Comparison of ENCODE assay signal across 12 cellular contexts in the genomic region with DNA sequence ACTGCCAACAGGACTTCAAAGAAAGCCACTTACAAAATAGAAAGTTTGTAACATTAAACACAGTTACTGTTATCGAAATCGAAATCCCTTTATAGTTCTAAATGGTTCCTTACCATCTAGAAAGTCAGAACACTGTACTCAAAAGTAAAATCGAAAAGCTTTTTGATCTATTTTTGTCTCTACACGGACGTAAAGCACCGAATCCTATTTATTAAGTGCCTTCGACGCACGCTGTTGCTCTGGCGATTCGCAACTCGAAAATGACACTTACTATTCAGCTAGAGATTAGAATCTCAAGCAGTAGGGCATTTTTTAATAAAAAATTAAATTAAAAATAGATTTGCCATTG.
A peak's percentile ranks its signal among the peaks of the same experiment; 100 is the strongest.
DNase-seq lines count a peak whose midpoint lies in the region; ATAC-seq lines count a peak whose summit lies in the region.
"Had no signal": no experiment of that assay in that cellular context is flagged by ENCODE, and none has a peak within 500 bp of the region (broad histone marks: within the 10 kb centered on the region; RNA-seq: fewer than 3 reads in every experiment).

No MANE protein-coding gene starts in this region.

- H3K79me2 ChIP-seq in mesendoderm (ENCODE audit: control insufficient read depth, insufficient read depth, low read length): peaks cover 27% of the 10 kb centered on the region

- H2AK5ac ChIP-seq in mesendoderm (ENCODE audit: low read length): no peak overlapping the region

- H3K56ac ChIP-seq in mesendoderm (ENCODE audit: low read length): no peak overlapping the region

- peak overlapping the region; percentile 26 for H3K9ac ChIP-seq in iPS-15b (ENCODE audit: low read depth, low read length)
- no peak overlapping the region for H3K9ac ChIP-seq in mesendoderm (ENCODE audit: low read length)

- H3K79me1 ChIP-seq in mesendoderm (ENCODE audit: low read length): peaks cover 5% of the 10 kb centered on the region

- H3K4me3 ChIP-seq in iPS-15b (ENCODE audit: low read depth, low read length) (no peak overlapping the region), mesendoderm (ENCODE audit: low read length) (no peak overlapping the region)
- H3K4me3 ChIP-seq: esophagus muscularis mucosa had no signal

- DNase-seq in cerebellar cortex (ENCODE audit: low spot score) (no peak), mesendoderm (no peak), posterior vena cava (ENCODE audit: low spot score) (no peak)
- DNase-seq: activated effector memory CD4-positive, alpha-beta T cell treated with Interleukin-2 at 50 U/mL for 16 hours; NCI-H1048 had no signal

- no peak overlapping the region for H3K27ac ChIP-seq in mesendoderm (ENCODE audit: low read depth, low read length)
- H3K27ac ChIP-seq: esophagus muscularis mucosa, VCaP had no signal

- H3K4ac ChIP-seq in mesendoderm (ENCODE audit: low read depth, low read length): no peak overlapping the region

- H3K23ac ChIP-seq in mesendoderm (ENCODE audit: low read length): no peak overlapping the region

- H4K8ac ChIP-seq in mesendoderm (ENCODE audit: low read depth, low read length): no peak overlapping the region

- H3K4me2 ChIP-seq in mesendoderm (ENCODE audit: low read length): no peak overlapping the region

- ATAC-seq in GM18517 (IDR thresholded peaks at IDR 0.05; ENCODE audit: unreplicated experiment) (peak; percentile 62), GM21717 (IDR thresholded peaks at IDR 0.05; ENCODE audit: unreplicated experiment) (peak; percentile 53), HG03442 (IDR thresholded peaks at IDR 0.05; ENCODE audit: unreplicated experiment) (peak; percentile 42), GM21381 (IDR thresholded peaks at IDR 0.05; ENCODE audit: unreplicated experiment) (no peak)

- no peak overlapping the region for H2BK5ac ChIP-seq in mesendoderm (ENCODE audit: low read length)

- H2BK15ac ChIP-seq in mesendoderm (replicated peaks; ENCODE audit: low read depth): no peak overlapping the region

- WGBS in mesendoderm (ENCODE audit: extremely low coverage, insufficient coverage, low lambda C conversion rate): no CpG with 5 or more reads among the region's 12 CpGs

- H4K5ac ChIP-seq in mesendoderm (ENCODE audit: low read length): no peak overlapping the region

- intact Hi-C loops in posterior vena cava (cut with DNase I): no loop called here

- H3K9me3 ChIP-seq in iPS-15b (ENCODE audit: control insufficient read depth, insufficient read depth, low read length): no peaks in the 10 kb centered on the region
- H3K9me3 ChIP-seq: esophagus muscularis mucosa had no signal

- no peaks in the 10 kb centered on the region for H3K27me3 ChIP-seq in iPS-15b (ENCODE audit: control insufficient read depth, insufficient read depth, low read length)
- H3K27me3 ChIP-seq in mesendoderm (ENCODE audit: insufficient read depth, low read length, poor library complexity): no peaks in the 10 kb centered on the region
- H3K27me3 ChIP-seq: esophagus muscularis mucosa had no signal

- H3K4me1 ChIP-seq in iPS-15b (ENCODE audit: control insufficient read depth, insufficient read depth, low read length): peaks cover 30% of the 10 kb centered on the region
- peaks cover 4% of the 10 kb centered on the region for H3K4me1 ChIP-seq in mesendoderm (ENCODE audit: control insufficient read depth, low read depth, low read length)

- H2BK120ac ChIP-seq in mesendoderm (ENCODE audit: low read depth, low read length): no peak overlapping the region

- H3K36me3 ChIP-seq in iPS-15b (ENCODE audit: control insufficient read depth, insufficient read depth, low read length) (no peaks in the 10 kb centered on the region), mesendoderm (ENCODE audit: control insufficient read depth, insufficient read depth, low read length) (no peaks in the 10 kb centered on the region)
- H3K36me3 ChIP-seq: esophagus muscularis mucosa had no signal

- no peak overlapping the region for H3K18ac ChIP-seq in mesendoderm (ENCODE audit: low read length)
